ENCODE assay signal across 2 cellular contexts in genomic region chr19:35704218-35704617, GRCh38.
TF ChIP-seq lines count a peak whose summit lies in the region.

A gene with protein sequence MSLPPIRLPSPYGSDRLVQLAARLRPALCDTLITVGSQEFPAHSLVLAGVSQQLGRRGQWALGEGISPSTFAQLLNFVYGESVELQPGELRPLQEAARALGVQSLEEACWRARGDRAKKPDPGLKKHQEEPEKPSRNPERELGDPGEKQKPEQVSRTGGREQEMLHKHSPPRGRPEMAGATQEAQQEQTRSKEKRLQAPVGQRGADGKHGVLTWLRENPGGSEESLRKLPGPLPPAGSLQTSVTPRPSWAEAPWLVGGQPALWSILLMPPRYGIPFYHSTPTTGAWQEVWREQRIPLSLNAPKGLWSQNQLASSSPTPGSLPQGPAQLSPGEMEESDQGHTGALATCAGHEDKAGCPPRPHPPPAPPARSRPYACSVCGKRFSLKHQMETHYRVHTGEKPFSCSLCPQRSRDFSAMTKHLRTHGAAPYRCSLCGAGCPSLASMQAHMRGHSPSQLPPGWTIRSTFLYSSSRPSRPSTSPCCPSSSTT (plus strand): TSS chr19:35704558. CDS start chr19:35714627, 10,069 bp downstream.

TF ChIP-seq in HepG2, 621 proteins besides CTCF, POLR2A, EP300 and RAD21 (continued from another document and continues in another):
- TF ChIP-seq TRIM22 (IDR thresholded peaks at IDR 0.05) = no peak
- TF ChIP-seq ZKSCAN5 (CRISPR knock-in tag; IDR thresholded peaks at IDR 0.05) = no peak
- TF ChIP-seq GTF2F1 (IDR thresholded peaks at IDR 0.05; ENCODE audit: low read length) = no peak
- peak; percentile 66 for TF ChIP-seq ZBTB33 (CRISPR knock-in tag; IDR thresholded peaks at IDR 0.05)
- no peak for TF ChIP-seq HDAC6 (IDR thresholded peaks at IDR 0.05; ENCODE audit: low read depth, low read length)
- no peak for TF ChIP-seq NRL (CRISPR knock-in tag; IDR thresholded peaks at IDR 0.05; ENCODE audit: borderline replicate concordance)
- TF ChIP-seq ATRX (CRISPR knock-in tag; IDR thresholded peaks at IDR 0.05; ENCODE audit: borderline replicate concordance) = no peak
- TF ChIP-seq MIER2 (CRISPR knock-in tag; IDR thresholded peaks at IDR 0.05) = 0 out of 2 replicates have a peak, but pooled peaks have one; percentile 42
- no peak for TF ChIP-seq TCF7L2 (IDR thresholded peaks at IDR 0.05; ENCODE audit: low read depth, low read length)
- no peak for TF ChIP-seq ZNF446 (CRISPR knock-in tag; IDR thresholded peaks at IDR 0.05)
- no peak for TF ChIP-seq ZNF354B (CRISPR knock-in tag; IDR thresholded peaks at IDR 0.05)
- TF ChIP-seq MED8 (CRISPR knock-in tag; IDR thresholded peaks at IDR 0.05; ENCODE audit: insufficient replicate concordance) = no peak
- TF ChIP-seq, protein P1, sequence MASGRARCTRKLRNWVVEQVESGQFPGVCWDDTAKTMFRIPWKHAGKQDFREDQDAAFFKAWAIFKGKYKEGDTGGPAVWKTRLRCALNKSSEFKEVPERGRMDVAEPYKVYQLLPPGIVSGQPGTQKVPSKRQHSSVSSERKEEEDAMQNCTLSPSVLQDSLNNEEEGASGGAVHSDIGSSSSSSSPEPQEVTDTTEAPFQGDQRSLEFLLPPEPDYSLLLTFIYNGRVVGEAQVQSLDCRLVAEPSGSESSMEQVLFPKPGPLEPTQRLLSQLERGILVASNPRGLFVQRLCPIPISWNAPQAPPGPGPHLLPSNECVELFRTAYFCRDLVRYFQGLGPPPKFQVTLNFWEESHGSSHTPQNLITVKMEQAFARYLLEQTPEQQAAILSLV (CRISPR knock-in tag; IDR thresholded peaks at IDR 0.05; ENCODE audit: borderline replicate concordance) = no peak
- no peak for TF ChIP-seq HNF1B (CRISPR knock-in tag; IDR thresholded peaks at IDR 0.05)
- no peak for TF ChIP-seq KAT8 (CRISPR knock-in tag; IDR thresholded peaks at IDR 0.05)
- TF ChIP-seq IKZF1 (IDR thresholded peaks at IDR 0.05) = no peak
- no peak for TF ChIP-seq ZNF546 (CRISPR knock-in tag; conservative IDR thresholded peaks at IDR 0.05)
- TF ChIP-seq PRMT3 (CRISPR knock-in tag; IDR thresholded peaks at IDR 0.05; ENCODE audit: borderline replicate concordance, low read depth) = no peak
- TF ChIP-seq, protein P2, sequence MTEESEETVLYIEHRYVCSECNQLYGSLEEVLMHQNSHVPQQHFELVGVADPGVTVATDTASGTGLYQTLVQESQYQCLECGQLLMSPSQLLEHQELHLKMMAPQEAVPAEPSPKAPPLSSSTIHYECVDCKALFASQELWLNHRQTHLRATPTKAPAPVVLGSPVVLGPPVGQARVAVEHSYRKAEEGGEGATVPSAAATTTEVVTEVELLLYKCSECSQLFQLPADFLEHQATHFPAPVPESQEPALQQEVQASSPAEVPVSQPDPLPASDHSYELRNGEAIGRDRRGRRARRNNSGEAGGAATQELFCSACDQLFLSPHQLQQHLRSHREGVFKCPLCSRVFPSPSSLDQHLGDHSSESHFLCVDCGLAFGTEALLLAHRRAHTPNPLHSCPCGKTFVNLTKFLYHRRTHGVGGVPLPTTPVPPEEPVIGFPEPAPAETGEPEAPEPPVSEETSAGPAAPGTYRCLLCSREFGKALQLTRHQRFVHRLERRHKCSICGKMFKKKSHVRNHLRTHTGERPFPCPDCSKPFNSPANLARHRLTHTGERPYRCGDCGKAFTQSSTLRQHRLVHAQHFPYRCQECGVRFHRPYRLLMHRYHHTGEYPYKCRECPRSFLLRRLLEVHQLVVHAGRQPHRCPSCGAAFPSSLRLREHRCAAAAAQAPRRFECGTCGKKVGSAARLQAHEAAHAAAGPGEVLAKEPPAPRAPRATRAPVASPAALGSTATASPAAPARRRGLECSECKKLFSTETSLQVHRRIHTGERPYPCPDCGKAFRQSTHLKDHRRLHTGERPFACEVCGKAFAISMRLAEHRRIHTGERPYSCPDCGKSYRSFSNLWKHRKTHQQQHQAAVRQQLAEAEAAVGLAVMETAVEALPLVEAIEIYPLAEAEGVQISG (CRISPR knock-in tag; IDR thresholded peaks at IDR 0.05) = no peak
- TF ChIP-seq ZNF576 (CRISPR knock-in tag; IDR thresholded peaks at IDR 0.05) = no peak
- TF ChIP-seq HDAC1 (CRISPR knock-in tag; IDR thresholded peaks at IDR 0.05) = no peak
- TF ChIP-seq JUNB (CRISPR knock-in tag; IDR thresholded peaks at IDR 0.05; ENCODE audit: borderline replicate concordance) = no peak

TF ChIP-seq in SK-N-SH treated with all-trans-retinoic acid at 6 μM for 48 hours, 23 proteins besides CTCF, POLR2A, EP300 and RAD21 (continued from another document):
- TF ChIP-seq, protein P3, sequence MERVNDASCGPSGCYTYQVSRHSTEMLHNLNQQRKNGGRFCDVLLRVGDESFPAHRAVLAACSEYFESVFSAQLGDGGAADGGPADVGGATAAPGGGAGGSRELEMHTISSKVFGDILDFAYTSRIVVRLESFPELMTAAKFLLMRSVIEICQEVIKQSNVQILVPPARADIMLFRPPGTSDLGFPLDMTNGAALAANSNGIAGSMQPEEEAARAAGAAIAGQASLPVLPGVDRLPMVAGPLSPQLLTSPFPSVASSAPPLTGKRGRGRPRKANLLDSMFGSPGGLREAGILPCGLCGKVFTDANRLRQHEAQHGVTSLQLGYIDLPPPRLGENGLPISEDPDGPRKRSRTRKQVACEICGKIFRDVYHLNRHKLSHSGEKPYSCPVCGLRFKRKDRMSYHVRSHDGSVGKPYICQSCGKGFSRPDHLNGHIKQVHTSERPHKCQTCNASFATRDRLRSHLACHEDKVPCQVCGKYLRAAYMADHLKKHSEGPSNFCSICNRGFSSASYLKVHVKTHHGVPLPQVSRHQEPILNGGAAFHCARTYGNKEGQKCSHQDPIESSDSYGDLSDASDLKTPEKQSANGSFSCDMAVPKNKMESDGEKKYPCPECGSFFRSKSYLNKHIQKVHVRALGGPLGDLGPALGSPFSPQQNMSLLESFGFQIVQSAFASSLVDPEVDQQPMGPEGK (CRISPR knock-in tag; IDR thresholded peaks at IDR 0.05; ENCODE audit: borderline replicate concordance) = no peak
- TF ChIP-seq ISL1 (CRISPR knock-in tag; IDR thresholded peaks at IDR 0.05) = no peak
